In genomic region chr15:28935316-28935715, GRCh38 we compare ENCODE assay signal across 8 cellular contexts. TPM values are rescaled to one million over a fixed set of nuclear protein-coding genes. Genes with fewer than 3 reads are reported as not detected.
DNase-seq lines count a peak whose midpoint lies in the region; ATAC-seq and TF ChIP-seq lines count a peak whose summit lies in the region.

No MANE protein-coding gene starts in this region.

- TF ChIP-seq POLR2A in stomach (IDR thresholded peaks at IDR 0.05), result no peak

- ATAC-seq in HG02678 (IDR thresholded peaks at IDR 0.05; ENCODE audit: unreplicated experiment), result no peak

- H3K36me3 Mint-ChIP-seq in activated naive CD4-positive, alpha-beta T cell treated with anti-CD3 and anti-CD28 coated beads, Interleukin-2, amount 50 U/mL, for 24 hours, result peaks cover 16% of the 10 kb centered on the region
- H3K36me3 Mint-ChIP-seq in progenitor cell of endocrine pancreas (ENCODE audit: insufficient read depth), result peaks cover 3% of the 10 kb centered on the region

- peak overlapping the region; percentile 65 for H3K27ac Mint-ChIP-seq in activated naive CD4-positive, alpha-beta T cell treated with anti-CD3 and anti-CD28 coated beads, Interleukin-2, amount 50 U/mL, for 24 hours
- H3K27ac Mint-ChIP-seq in progenitor cell of endocrine pancreas, result no peak overlapping the region

- H3K4me1 ChIP-seq in stomach, result no peaks in the 10 kb centered on the region

- no peaks in the 10 kb centered on the region for H3K27me3 Mint-ChIP-seq in activated naive CD4-positive, alpha-beta T cell treated with anti-CD3 and anti-CD28 coated beads, Interleukin-2, amount 50 U/mL, for 24 hours
- no peaks in the 10 kb centered on the region for H3K27me3 Mint-ChIP-seq in progenitor cell of endocrine pancreas

- H3K9me3 ChIP-seq in stomach, result peaks cover 0 to 9% (median 3%) of the 10 kb centered on the region in 4 donors

- H3K4me1 Mint-ChIP-seq in activated naive CD4-positive, alpha-beta T cell treated with anti-CD3 and anti-CD28 coated beads, Interleukin-2, amount 50 U/mL, for 24 hours, result peaks cover 83% of the 10 kb centered on the region
- no peaks in the 10 kb centered on the region for H3K4me1 Mint-ChIP-seq in progenitor cell of endocrine pancreas (ENCODE audit: low read depth)

- TF ChIP-seq EP300 in stomach (IDR thresholded peaks at IDR 0.05), result no peak

- H3K4me3 Mint-ChIP-seq in activated naive CD4-positive, alpha-beta T cell treated with anti-CD3 and anti-CD28 coated beads, Interleukin-2, amount 50 U/mL, for 24 hours, result no peak overlapping the region
- no peak overlapping the region for H3K4me3 Mint-ChIP-seq in progenitor cell of endocrine pancreas (ENCODE audit: low read depth)

- H3K27ac ChIP-seq in stomach, result no peak overlapping the region

- intact Hi-C loops in stomach (cut with DNase I; ENCODE audit: low total_unique reads), result no loop called here

- TF ChIP-seq CTCF in GM10266 (IDR thresholded peaks at IDR 0.05; ENCODE audit: control insufficient read depth, insufficient read depth, low read depth, missing control alignments), result peak; percentile 24
- TF ChIP-seq CTCF in progenitor cell of endocrine pancreas (IDR thresholded peaks at IDR 0.05; ENCODE audit: unreplicated experiment), result peak; percentile 46
- no peak for TF ChIP-seq CTCF in stomach (IDR thresholded peaks at IDR 0.05)

- WGBS in stomach, 5 donors, result 51 to 65% (median 64%) methylated on average over 5 to 6 of the region's 6 CpGs

- no peaks in the 10 kb centered on the region for H3K27me3 ChIP-seq in stomach

- DNase-seq in GM10266 (ENCODE audit: extremely low spot score) (peak; percentile 43), NOMO-1 treated with DMSO at 0.1 percent for 48 hours (lab: John Stamatoyannopoulos, UW; ENCODE audit: unreplicated experiment) (peak; percentile 67), progenitor cell of endocrine pancreas (ENCODE audit: low spot score, unreplicated experiment) (no peak), DMS53 treated with DMSO at 0.1 percent for 48 hours (lab: John Stamatoyannopoulos, UW; ENCODE audit: unreplicated experiment) (no peak), stomach (no peak), NCI-H1092 (lab: John Stamatoyannopoulos, UW) (no peak)

- no peaks in the 10 kb centered on the region for H3K36me3 ChIP-seq in stomach

- H3K4me3 ChIP-seq in stomach, result no peak overlapping the region

- no peaks in the 10 kb centered on the region for H3K9me3 Mint-ChIP-seq in activated naive CD4-positive, alpha-beta T cell treated with anti-CD3 and anti-CD28 coated beads, Interleukin-2, amount 50 U/mL, for 24 hours
- no peaks in the 10 kb centered on the region for H3K9me3 Mint-ChIP-seq in progenitor cell of endocrine pancreas (ENCODE audit: low read depth)

RNA-seq across cellular contexts. Expression of gene APBA2, which starts 49.5 kb away (rescaled TPM):
- total RNA-seq in progenitor cell of endocrine pancreas, result 37.1 and 41.0 TPM in 2 replicates
- 10 to 100 TPM in 1 of 5 donors, 1 to 10 TPM in 2, under 1 TPM in 1, not detected in 1; 0.45 to 13.3 (median 8.7) TPM for total RNA-seq in stomach
- polyA plus RNA-seq in stomach, result 1 to 10 TPM in 1 of 3 donors, under 1 TPM in 2; 0.62 to 2.0 (median 0.85) TPM

Comparison
In these comparisons a context has a peak if more than half of its experiments do, and no peak if none do; other contexts are left out.
1. DNase-seq: peak in GM10266 (single experiment) and NOMO-1 treated with DMSO at 0.1 percent for 48 hours (single experiment); none in progenitor cell of endocrine pancreas (single experiment), DMS53 treated with DMSO at 0.1 percent for 48 hours (single experiment), stomach (single experiment) and NCI-H1092 (single experiment).
2. CTCF ChIP-seq: peak in GM10266 (single experiment) and progenitor cell of endocrine pancreas (single experiment); none in stomach (0 of 7).